8 cellular contexts compared by ENCODE assay signal in the genomic region with DNA sequence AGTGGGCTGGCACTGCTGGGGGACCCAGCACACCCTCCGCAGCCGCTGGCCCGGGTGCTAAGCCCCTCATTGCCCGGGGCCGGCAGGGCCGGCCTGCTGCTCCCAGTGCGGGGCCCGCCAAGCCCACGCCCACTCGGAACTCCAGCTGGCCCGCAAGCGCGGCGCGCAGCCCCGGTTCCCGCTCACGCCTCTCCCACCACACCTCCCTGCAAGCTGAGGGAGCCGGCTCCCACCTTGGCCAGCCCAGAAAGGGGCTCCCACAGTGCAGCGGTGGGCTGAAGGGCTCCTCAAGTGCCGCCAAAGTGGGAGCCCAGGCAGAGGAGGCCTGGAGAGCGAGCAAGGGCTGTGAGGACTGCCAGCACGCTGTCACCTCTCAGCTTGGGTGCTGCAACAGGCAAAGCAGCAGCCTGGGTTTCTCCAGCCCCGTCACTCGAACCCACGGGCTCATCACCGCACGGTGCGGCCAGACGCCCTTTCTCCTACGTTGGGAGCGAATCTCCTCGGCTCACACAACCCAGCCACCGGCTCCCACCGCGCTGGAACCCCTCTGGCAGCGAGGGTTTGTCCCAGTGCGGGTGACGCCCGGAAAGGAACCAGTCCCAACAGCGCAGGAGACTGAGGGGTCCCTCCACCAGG. TPM values are rescaled to one million over a fixed set of nuclear protein-coding genes. Genes with fewer than 3 reads are reported as not detected.
DNase-seq lines count a peak whose midpoint lies in the region; ATAC-seq and TF ChIP-seq lines count a peak whose summit lies in the region.
"Not testable (repeated sequence)": the region's sequence is repeated elsewhere in the genome, so short reads cannot be mapped to it uniquely, and the experiment has no call there.

No MANE protein-coding gene starts in this region.

- H3K4me3 ChIP-seq in AG09309 (ENCODE audit: control insufficient read depth, low read depth, low read length) (peak overlapping the region; percentile 89), right lobe of liver (peak overlapping the region; percentile 94 to 97 (median 96)), skin epidermis (peak overlapping the region; percentile 72 to 94 (median 88))
- H3K4me3 ChIP-seq in effector memory CD4-positive, alpha-beta T cell (ENCODE audit: insufficient read depth, low read depth, low read length, poor library complexity, severe bottlenecking): peak overlapping the region; percentile 86

- H3K27ac ChIP-seq in effector memory CD4-positive, alpha-beta T cell (ENCODE audit: insufficient read depth, low read length, poor library complexity, severe bottlenecking): peak overlapping the region; percentile 87
- H3K27ac ChIP-seq in right lobe of liver: peak overlapping the region; percentile 88 to 96 (median 95)
- H3K27ac ChIP-seq in skin epidermis: peak overlapping the region; percentile 76 to 98 (median 93)

- DNase-seq in AG09309 (ENCODE audit: low read depth); activated CD8-positive, alpha-beta T cell treated with anti-CD3 and anti-CD28 coated beads for 36 hours: not testable (repeated sequence)
- peak; percentile 39 for DNase-seq in NCI-H2029 (lab: John Stamatoyannopoulos, UW)
- DNase-seq in effector memory CD4-positive, alpha-beta T cell: peak in 2 of 3 donors; percentile 2 to 6
- peak in 2 of 3 donors; percentile 40 to 52 for DNase-seq in right lobe of liver

- H3K4me1 Mint-ChIP-seq in activated CD8-positive, alpha-beta T cell treated with anti-CD3 and anti-CD28 coated beads for 36 hours (ENCODE audit: low read depth): peaks cover 36% of the 10 kb centered on the region

- H3K9me3 Mint-ChIP-seq in activated CD8-positive, alpha-beta T cell treated with anti-CD3 and anti-CD28 coated beads for 36 hours: not testable (repeated sequence)

- H3K27ac Mint-ChIP-seq in activated CD8-positive, alpha-beta T cell treated with anti-CD3 and anti-CD28 coated beads for 36 hours: peak overlapping the region; percentile 98

- H3K36me3 ChIP-seq in effector memory CD4-positive, alpha-beta T cell (ENCODE audit: control insufficient read depth, insufficient read depth, low read length); right lobe of liver: not testable (repeated sequence)

- peaks cover 20% of the 10 kb centered on the region for H3K36me3 Mint-ChIP-seq in activated CD8-positive, alpha-beta T cell treated with anti-CD3 and anti-CD28 coated beads for 36 hours (ENCODE audit: low read depth)

- not testable (repeated sequence) for H3K9me3 ChIP-seq in effector memory CD4-positive, alpha-beta T cell (ENCODE audit: control insufficient read depth, low read length); right lobe of liver

- H3K27me3 Mint-ChIP-seq in activated CD8-positive, alpha-beta T cell treated with anti-CD3 and anti-CD28 coated beads for 36 hours: not testable (repeated sequence)

- 0% methylated on average over 13 of the region's 41 CpGs for WGBS in right lobe of liver (ENCODE audit: insufficient coverage, low coverage, low lambda C conversion rate, missing lambda C conversion rate)

- intact Hi-C loops in activated CD8-positive, alpha-beta T cell treated with anti-CD3 and anti-CD28 coated beads for 36 hours (cut with micrococcal nuclease): loop anchor here (2.0 to 10.0 kb wide), 3 partner anchors 84 to 1130 kb away; a partner anchor contains a TSS
- intact Hi-C loops in right lobe of liver (cut with DNase I): not testable (repeated sequence)

- TF ChIP-seq CTCF in AG09309 (IDR thresholded peaks at IDR 0.05; ENCODE audit: control insufficient read depth, insufficient read depth, low read depth, low read length, missing control alignments); activated CD8-positive, alpha-beta T cell treated with anti-CD3 and anti-CD28 coated beads for 36 hours (IDR thresholded peaks at IDR 0.05); right lobe of liver (IDR thresholded peaks at IDR 0.05): not testable (repeated sequence)

- H3K4me3 Mint-ChIP-seq in activated CD8-positive, alpha-beta T cell treated with anti-CD3 and anti-CD28 coated beads for 36 hours: peak overlapping the region; percentile 95

- POLR2A ChIA-PET in activated CD8-positive, alpha-beta T cell treated with anti-CD3 and anti-CD28 coated beads for 36 hours (lab: Charles Lee): interaction anchor here (0.8 to 1.6 kb wide), 5 partner anchors 8 to 96 kb away, joined by 3 to 17 read pairs (median 5); a partner anchor contains a TSS

- CTCF ChIA-PET in activated CD8-positive, alpha-beta T cell treated with anti-CD3 and anti-CD28 coated beads for 36 hours (lab: Charles Lee): interaction anchor here (0.9 to 1.4 kb wide), 2 partner anchors 35 to 80 kb away, joined by 3 read pairs; no protein-coding TSS in a partner anchor

- ATAC-seq in GM19351 (IDR thresholded peaks at IDR 0.05; ENCODE audit: unreplicated experiment) (peak; percentile 17), HG02943 (IDR thresholded peaks at IDR 0.05; ENCODE audit: low read depth, unreplicated experiment) (peak; percentile 21), right lobe of liver (peak; percentile 21 to 38 (median 36))
- peak; percentile 5 for ATAC-seq in activated CD8-positive, alpha-beta T cell treated with anti-CD3 and anti-CD28 coated beads for 36 hours

- not testable (repeated sequence) for H3K27me3 ChIP-seq in effector memory CD4-positive, alpha-beta T cell (replicated peaks; ENCODE audit: control insufficient read depth, insufficient read depth, low read length, poor library complexity, severe bottlenecking); right lobe of liver

- TF ChIP-seq POLR2A in right lobe of liver (IDR thresholded peaks at IDR 0.05): not testable (repeated sequence)

- H3K4me1 ChIP-seq in effector memory CD4-positive, alpha-beta T cell (ENCODE audit: control insufficient read depth, insufficient read depth, low read length, poor library complexity, severe bottlenecking): not testable (repeated sequence)
- H3K4me1 ChIP-seq in right lobe of liver: peaks cover 0 to 21% (median 0%) of the 10 kb centered on the region in 4 donors

RNA-seq across cellular contexts. Expression of a gene that starts 0.4 kb away (rescaled TPM):
- 10 to 100 TPM; 12.5 to 14.2 TPM for total RNA-seq in activated CD8-positive, alpha-beta T cell treated with anti-CD3 and anti-CD28 coated beads for 36 hours
- 10 to 100 TPM in 4 of 6 experiments, 1 to 10 TPM in 2; 9.4 to 17.1 (median 13.3) TPM for total RNA-seq in right lobe of liver

RNA-seq across cellular contexts. Expression of a gene that starts 0.7 kb away (rescaled TPM):
- total RNA-seq in activated CD8-positive, alpha-beta T cell treated with anti-CD3 and anti-CD28 coated beads for 36 hours: 10 to 100 TPM; 22.2 to 22.6 TPM
- 10 to 100 TPM in 3 of 6 experiments, 1 to 10 TPM in 3; 8.3 to 12.2 (median 10.2) TPM for total RNA-seq in right lobe of liver
